ENCODE assay signal across 1 cellular context in genomic region chr12:119206348-119207075, GRCh38.
TF ChIP-seq lines count a peak whose summit lies in the region.

No MANE protein-coding gene starts in this region.

TF ChIP-seq in H1, 55 proteins besides CTCF, POLR2A, EP300 and RAD21:
- TF ChIP-seq BCL11A (IDR thresholded peaks at IDR 0.05; ENCODE audit: low read depth in 2 of 2, low read length in 2 of 2) (no peak), SIRT6 (IDR thresholded peaks at IDR 0.05; ENCODE audit: low read length) (no peak), EZH2 (IDR thresholded peaks at IDR 0.05; ENCODE audit: low read depth, low read length, severe bottlenecking) (no peak), SAP30 (IDR thresholded peaks at IDR 0.05; ENCODE audit: insufficient read depth, insufficient replicate concordance, low read length) (no peak), RBBP5 (IDR thresholded peaks at IDR 0.05; ENCODE audit: borderline replicate concordance, low read depth, low read length) (no peak), GABPA (IDR thresholded peaks at IDR 0.05; ENCODE audit: borderline replicate concordance, insufficient read depth, low read length) (no peak), GTF2F1 (IDR thresholded peaks at IDR 0.05; ENCODE audit: borderline replicate concordance, low read depth, low read length) (no peak), RXRA (IDR thresholded peaks at IDR 0.05; ENCODE audit: insufficient read depth, low read depth, low read length) (no peak), HDAC2 (IDR thresholded peaks at IDR 0.05; ENCODE audit: borderline replicate concordance in 1 of 2, low read depth in 2 of 2, low read length in 2 of 2) (no peak)
